ENCODE assay signal across 8 cellular contexts in genomic region chr11:72038491-72038890, GRCh38. TPM values are rescaled to one million over a fixed set of nuclear protein-coding genes. Genes with fewer than 3 reads are reported as not detected.
A peak's percentile ranks its signal among the peaks of the same experiment; 100 is the strongest.
DNase-seq lines count a peak whose midpoint lies in the region; ATAC-seq and TF ChIP-seq lines count a peak whose summit lies in the region.

No MANE protein-coding gene starts in this region.

- H3K4me1 ChIP-seq in Karpas-422 (ENCODE audit: low read length) (peaks cover 60% of the 10 kb centered on the region), tibial artery (peaks cover 0 to 76% (median 54%) of the 10 kb centered on the region in 4 donors)

- H2AFZ ChIP-seq in Karpas-422 (ENCODE audit: low read length) = no peak overlapping the region

- peaks cover 73% of the 10 kb centered on the region for H4K20me1 ChIP-seq in Karpas-422 (ENCODE audit: insufficient read depth, low read depth, low read length)

- no peak overlapping the region for H3K4me3 Mint-ChIP-seq in MCF 10A (ENCODE audit: unreplicated experiment)
- no peak overlapping the region for H3K4me3 Mint-ChIP-seq in stimulated activated naive CD8-positive, alpha-beta T cell treated with anti-CD3 and anti-CD28 coated beads, Interleukin-15, amount 100 ng/mL, for 72 hours

- CTCF ChIA-PET in MCF 10A (lab: Yijun Ruan, JAX) = interaction anchor here (0.7 to 4.6 kb wide), 14 partner anchors 11 to 410 kb away, joined by 3 to 81 read pairs (median 4); no protein-coding TSS in a partner anchor

- H3K9me2 ChIP-seq in Karpas-422 (replicated peaks; ENCODE audit: insufficient read depth, low read length) = no peaks in the 10 kb centered on the region

- intact Hi-C loops in MCF 10A (cut with micrococcal nuclease) (no loop called here), tibial artery (cut with DNase I; ENCODE audit: low total_unique reads) (no loop called here)

- H3K9me3 ChIP-seq in Karpas-422 (ENCODE audit: low read length) = no peaks in the 10 kb centered on the region
- no peaks in the 10 kb centered on the region for H3K9me3 ChIP-seq in tibial artery

- no peak overlapping the region for H3K27ac Mint-ChIP-seq in MCF 10A (ENCODE audit: low read depth, unreplicated experiment)
- peak overlapping the region in 1 of 2 donors; percentile 75 for H3K27ac Mint-ChIP-seq in stimulated activated naive CD8-positive, alpha-beta T cell treated with anti-CD3 and anti-CD28 coated beads, Interleukin-15, amount 100 ng/mL, for 72 hours

- H3K36me3 Mint-ChIP-seq in MCF 10A (ENCODE audit: insufficient read depth, unreplicated experiment) = peaks cover 43% of the 10 kb centered on the region

- POLR2A ChIA-PET in MCF 10A (lab: Yijun Ruan, JAX) = interaction anchor here (0.7 to 10.0 kb wide), 15 partner anchors 8 to 145 kb away, joined by 3 to 282 read pairs (median 9); partner anchors contain the start of genes ANAPC15, LRRC51 and NUMA1

- ATAC-seq in left lobe of liver (peak; percentile 8), GM21619 (IDR thresholded peaks at IDR 0.05; ENCODE audit: unreplicated experiment) (no peak), GM19328 (IDR thresholded peaks at IDR 0.05; ENCODE audit: unreplicated experiment) (no peak)
- ATAC-seq in stimulated activated naive CD8-positive, alpha-beta T cell treated with anti-CD3 and anti-CD28 coated beads, Interleukin-15, amount 100 ng/mL, for 72 hours = no peak

- H3K9me3 Mint-ChIP-seq in MCF 10A (ENCODE audit: unreplicated experiment) = no peaks in the 10 kb centered on the region
- no peaks in the 10 kb centered on the region for H3K9me3 Mint-ChIP-seq in stimulated activated naive CD8-positive, alpha-beta T cell treated with anti-CD3 and anti-CD28 coated beads, Interleukin-15, amount 100 ng/mL, for 72 hours

- H3K27ac ChIP-seq in Karpas-422 (ENCODE audit: low read length) = no peak overlapping the region
- peak overlapping the region; percentile 86 to 92 for H3K27ac ChIP-seq in tibial artery

- H3K4me1 Mint-ChIP-seq in MCF 10A (ENCODE audit: insufficient read depth, unreplicated experiment) = peaks cover 26% of the 10 kb centered on the region
- peaks cover 38% of the 10 kb centered on the region for H3K4me1 Mint-ChIP-seq in stimulated activated naive CD8-positive, alpha-beta T cell treated with anti-CD3 and anti-CD28 coated beads, Interleukin-15, amount 100 ng/mL, for 72 hours

- no peaks in the 10 kb centered on the region for H3K27me3 Mint-ChIP-seq in MCF 10A (ENCODE audit: insufficient read depth, unreplicated experiment)
- H3K27me3 Mint-ChIP-seq in stimulated activated naive CD8-positive, alpha-beta T cell treated with anti-CD3 and anti-CD28 coated beads, Interleukin-15, amount 100 ng/mL, for 72 hours = no peaks in the 10 kb centered on the region

- H3K4me3 ChIP-seq in Karpas-422 (ENCODE audit: low read length) (peak overlapping the region; percentile 52), tibial artery (peak overlapping the region; percentile 54 to 55)

- BruUV-seq in MCF 10A (replicated peaks; lab: Mats Ljungman, UMichigan) = no TSS peak

- H3K4me2 ChIP-seq in Karpas-422 (ENCODE audit: low read depth, low read length, poor library complexity, severe bottlenecking) = peak overlapping the region; percentile 76

- H3K27me3 ChIP-seq in Karpas-422 (ENCODE audit: low read length) = 0 out of 2 replicates have a peak, but pooled peaks cover 2% of the 10 kb centered on the region
- no peaks in the 10 kb centered on the region for H3K27me3 ChIP-seq in tibial artery

- DNase-seq in Karpas-422 (no peak), MCF 10A (ENCODE audit: unreplicated experiment) (peak; percentile 65), left lobe of liver (ENCODE audit: low spot score) (no peak), tibial artery (peak; percentile 78 to 91), SHP77 (lab: John Stamatoyannopoulos, UW) (no peak)
- DNase-seq in stimulated activated naive CD8-positive, alpha-beta T cell treated with anti-CD3 and anti-CD28 coated beads, Interleukin-15, amount 100 ng/mL, for 72 hours = no peak

- no peaks in the 10 kb centered on the region for H3K79me2 ChIP-seq in Karpas-422 (ENCODE audit: low read length)

- TF ChIP-seq CTCF in MCF 10A (IDR thresholded peaks at IDR 0.05; ENCODE audit: unreplicated experiment) (no peak), tibial artery (IDR thresholded peaks at IDR 0.05) (no peak)

- H3K36me3 ChIP-seq in Karpas-422 (ENCODE audit: insufficient read depth, low read length) (no peaks in the 10 kb centered on the region), tibial artery (peaks cover 23 to 26% (median 24%) of the 10 kb centered on the region in 3 donors)

- H3K9ac ChIP-seq in Karpas-422 (ENCODE audit: low read length) = no peak overlapping the region

RNA-seq across cellular contexts. Expression of gene IL18BP, which starts 39.8 kb away (rescaled TPM):
- total RNA-seq in Karpas-422 (2014; rRNA removed; shearing (Covaris generic); ENCODE audit: low replicate concordance) = 5.4 and 6.2 TPM in 2 replicates
- total RNA-seq in MCF 10A (2022) (5.1 and 8.2 TPM in 2 replicates), left lobe of liver (3.0 TPM)

RNA-seq across cellular contexts. Expression of gene NUMA1, which starts 41.9 kb away (rescaled TPM):
- 29.0 and 45.3 TPM in 2 replicates for total RNA-seq in Karpas-422 (2014; rRNA removed; shearing (Covaris generic); ENCODE audit: low replicate concordance)
- total RNA-seq in MCF 10A (2022) = 109 and 113 TPM in 2 replicates
- total RNA-seq in left lobe of liver = 59.0 TPM

RNA-seq across cellular contexts. Expression of gene LRRC51, which starts 42.2 kb away (rescaled TPM):
- 2.3 and 4.6 TPM in 2 replicates for total RNA-seq in Karpas-422 (2014; rRNA removed; shearing (Covaris generic); ENCODE audit: low replicate concordance)
- total RNA-seq in MCF 10A (2022) (9.3 and 9.5 TPM in 2 replicates), left lobe of liver (7.6 TPM)

Comparison
In these comparisons a context has a peak if more than half of its experiments do, and no peak if none do; other contexts are left out.
1. DNase-seq: peak in MCF 10A (single experiment) and tibial artery (2 of 2); none in Karpas-422 (single experiment), left lobe of liver (single experiment), stimulated activated naive CD8-positive, alpha-beta T cell treated with anti-CD3 and anti-CD28 coated beads, Interleukin-15, amount 100 ng/mL, for 72 hours (0 of 2) and SHP77 (0 of 2).